ENCODE assay signal across 1 cellular context in genomic region chr1:156852414-156852874, GRCh38.
TF ChIP-seq lines count a peak whose summit lies in the region.

No MANE protein-coding gene starts in this region.

TF ChIP-seq in SK-N-SH, 30 proteins besides CTCF, POLR2A, EP300 and RAD21 (continued from another document):
- 0 out of 2 replicates have a peak, but pooled peaks have one; percentile 19 for TF ChIP-seq PBX3 (IDR thresholded peaks at IDR 0.05)
- peak; percentile 86; the same call in 1 of the 2 replicates for TF ChIP-seq NFIC (IDR thresholded peaks at IDR 0.05; ENCODE audit: borderline replicate concordance)
- no peak for TF ChIP-seq GABPA (IDR thresholded peaks at IDR 0.05; ENCODE audit: low read depth)
